In genomic region chr2:231038483-231039293, GRCh38 we compare ENCODE assay signal across 12 cellular contexts. TPM values are rescaled to one million over a fixed set of nuclear protein-coding genes. Genes with fewer than 3 reads are reported as not detected.
DNase-seq lines count a peak whose midpoint lies in the region; ATAC-seq and TF ChIP-seq lines count a peak whose summit lies in the region.
"Had no signal": no experiment of that assay in that cellular context is flagged by ENCODE, and none has a peak within 500 bp of the region (broad histone marks: within the 10 kb centered on the region; RNA-seq: fewer than 3 reads in every experiment).

No MANE protein-coding gene starts in this region.

- H3K4me3 Mint-ChIP-seq in activated CD4-positive, alpha-beta T cell treated with anti-CD3 and anti-CD28 coated beads, Interleukin-2, amount 10 ng/mL, durations not matched to agents 7 days and 5 days: peak overlapping the region; percentile 25
- peak overlapping the region; percentile 66 for H3K4me3 Mint-ChIP-seq in activated naive CD8-positive, alpha-beta T cell treated with anti-CD3 and anti-CD28 coated beads, Interleukin-2, amount 10 ng/mL, durations not matched to agents 7 days and 5 days
- H3K4me3 Mint-ChIP-seq in stimulated activated naive CD8-positive, alpha-beta T cell treated with anti-CD3 and anti-CD28 coated beads, Interleukin-15, amount 100 ng/mL, for 72 hours: peak overlapping the region; percentile 37 to 73

- POLR2A ChIA-PET in activated CD4-positive, alpha-beta T cell treated with anti-CD3 and anti-CD28 coated beads, Interleukin-2, amount 10 ng/mL, durations not matched to agents 7 days and 5 days (lab: Charles Lee): no interaction called here
- POLR2A ChIA-PET in activated naive CD8-positive, alpha-beta T cell treated with anti-CD3 and anti-CD28 coated beads, Interleukin-2, amount 10 ng/mL, durations not matched to agents 7 days and 5 days (lab: Charles Lee): no interaction called here

- peak overlapping the region; percentile 62 to 91 (median 84) for H3K4me3 ChIP-seq in right lobe of liver
- H3K4me3 ChIP-seq: K562, SK-N-MC had no signal

- WGBS in right lobe of liver (ENCODE audit: insufficient coverage, low coverage, low lambda C conversion rate, missing lambda C conversion rate): 13% methylated on average over 14 of the region's 21 CpGs

- no peaks in the 10 kb centered on the region for H3K9me3 Mint-ChIP-seq in activated CD4-positive, alpha-beta T cell treated with anti-CD3 and anti-CD28 coated beads, Interleukin-2, amount 10 ng/mL, durations not matched to agents 7 days and 5 days
- no peaks in the 10 kb centered on the region for H3K9me3 Mint-ChIP-seq in activated naive CD8-positive, alpha-beta T cell treated with anti-CD3 and anti-CD28 coated beads, Interleukin-2, amount 10 ng/mL, durations not matched to agents 7 days and 5 days
- H3K9me3 Mint-ChIP-seq in stimulated activated naive CD8-positive, alpha-beta T cell treated with anti-CD3 and anti-CD28 coated beads, Interleukin-15, amount 100 ng/mL, for 72 hours: no peaks in the 10 kb centered on the region

- H3K36me3 ChIP-seq in right lobe of liver: peaks cover 0 to 27% (median 5%) of the 10 kb centered on the region in 4 donors
- H3K36me3 ChIP-seq: heart right ventricle had no signal

- no peaks in the 10 kb centered on the region for H3K9me3 ChIP-seq in right lobe of liver
- H3K9me3 ChIP-seq: heart right ventricle had no signal

- no peak for TF ChIP-seq CTCF in right lobe of liver (IDR thresholded peaks at IDR 0.05)

- TF ChIP-seq POLR2A in right lobe of liver (IDR thresholded peaks at IDR 0.05): peak; percentile 58

- H3K36me3 Mint-ChIP-seq in activated CD4-positive, alpha-beta T cell treated with anti-CD3 and anti-CD28 coated beads, Interleukin-2, amount 10 ng/mL, durations not matched to agents 7 days and 5 days (ENCODE audit: low read depth): no peaks in the 10 kb centered on the region
- no peaks in the 10 kb centered on the region for H3K36me3 Mint-ChIP-seq in activated naive CD8-positive, alpha-beta T cell treated with anti-CD3 and anti-CD28 coated beads, Interleukin-2, amount 10 ng/mL, durations not matched to agents 7 days and 5 days

- peaks cover 76% of the 10 kb centered on the region for H3K27me3 Mint-ChIP-seq in activated CD4-positive, alpha-beta T cell treated with anti-CD3 and anti-CD28 coated beads, Interleukin-2, amount 10 ng/mL, durations not matched to agents 7 days and 5 days
- H3K27me3 Mint-ChIP-seq in activated naive CD8-positive, alpha-beta T cell treated with anti-CD3 and anti-CD28 coated beads, Interleukin-2, amount 10 ng/mL, durations not matched to agents 7 days and 5 days: peaks cover 68% of the 10 kb centered on the region
- peaks cover 82% of the 10 kb centered on the region for H3K27me3 Mint-ChIP-seq in stimulated activated naive CD8-positive, alpha-beta T cell treated with anti-CD3 and anti-CD28 coated beads, Interleukin-15, amount 100 ng/mL, for 72 hours

- no peak for DNase-seq in activated CD4-positive, alpha-beta T cell treated with anti-CD3 and anti-CD28 coated beads, Interleukin-2, amount 10 ng/mL, durations not matched to agents 7 days and 5 days
- DNase-seq in activated CD4-positive, alpha-beta T cell treated with anti-CD3 and anti-CD28 coated beads for 48 hours: no peak
- DNase-seq in activated naive CD8-positive, alpha-beta T cell treated with anti-CD3 and anti-CD28 coated beads, Interleukin-2, amount 10 ng/mL, durations not matched to agents 7 days and 5 days: no peak
- DNase-seq in right lobe of liver (peak in 1 of 3 donors; percentile 76), hepatic stellate cell (ENCODE audit: low spot score) (no peak)
- no peak for DNase-seq in stimulated activated naive CD8-positive, alpha-beta T cell treated with anti-CD3 and anti-CD28 coated beads, Interleukin-15, amount 100 ng/mL, for 72 hours
- no peak for DNase-seq in stimulated activated CD4-positive, alpha-beta T cell treated with anti-CD3 and anti-CD28 coated beads, Interleukin-2, amount 100 ng/mL, for 24 hours
- DNase-seq: heart right ventricle, NCI-H2227 treated with DMSO at 0.1 percent for 48 hours had no signal

- peak overlapping the region; percentile 59 to 89 (median 77) for H3K27ac ChIP-seq in right lobe of liver
- H3K27ac ChIP-seq: heart right ventricle, SK-N-MC had no signal

- no peaks in the 10 kb centered on the region for H3K27me3 ChIP-seq in right lobe of liver

- peaks cover 0 to 62% (median 17%) of the 10 kb centered on the region in 4 donors for H3K4me1 ChIP-seq in right lobe of liver

- ATAC-seq in activated naive CD8-positive, alpha-beta T cell treated with anti-CD3 and anti-CD28 coated beads, Interleukin-2, amount 10 ng/mL, durations not matched to agents 7 days and 5 days (ENCODE audit: low read depth): no peak
- ATAC-seq in right lobe of liver (peak; percentile 8 to 48 (median 30)), GM18870 (IDR thresholded peaks at IDR 0.05; ENCODE audit: unreplicated experiment) (no peak)
- ATAC-seq in stimulated activated naive CD8-positive, alpha-beta T cell treated with anti-CD3 and anti-CD28 coated beads, Interleukin-15, amount 100 ng/mL, for 72 hours: no peak

- H3K27ac Mint-ChIP-seq in activated CD4-positive, alpha-beta T cell treated with anti-CD3 and anti-CD28 coated beads, Interleukin-2, amount 10 ng/mL, durations not matched to agents 7 days and 5 days: no peak overlapping the region
- H3K27ac Mint-ChIP-seq in activated naive CD8-positive, alpha-beta T cell treated with anti-CD3 and anti-CD28 coated beads, Interleukin-2, amount 10 ng/mL, durations not matched to agents 7 days and 5 days: no peak overlapping the region
- no peak overlapping the region for H3K27ac Mint-ChIP-seq in stimulated activated naive CD8-positive, alpha-beta T cell treated with anti-CD3 and anti-CD28 coated beads, Interleukin-15, amount 100 ng/mL, for 72 hours

- H3K4me1 Mint-ChIP-seq in activated CD4-positive, alpha-beta T cell treated with anti-CD3 and anti-CD28 coated beads, Interleukin-2, amount 10 ng/mL, durations not matched to agents 7 days and 5 days: peaks cover 2% of the 10 kb centered on the region
- H3K4me1 Mint-ChIP-seq in activated naive CD8-positive, alpha-beta T cell treated with anti-CD3 and anti-CD28 coated beads, Interleukin-2, amount 10 ng/mL, durations not matched to agents 7 days and 5 days: no peaks in the 10 kb centered on the region
- H3K4me1 Mint-ChIP-seq in stimulated activated naive CD8-positive, alpha-beta T cell treated with anti-CD3 and anti-CD28 coated beads, Interleukin-15, amount 100 ng/mL, for 72 hours: peaks cover 9% of the 10 kb centered on the region

- intact Hi-C loops in right lobe of liver (cut with DNase I): no loop called here

- CTCF ChIA-PET in activated CD4-positive, alpha-beta T cell treated with anti-CD3 and anti-CD28 coated beads, Interleukin-2, amount 10 ng/mL, durations not matched to agents 7 days and 5 days (lab: Charles Lee): interaction anchor here (0.9 to 2.4 kb wide), 2 partner anchors 11 to 14 kb away, joined by 3 to 7 read pairs; no protein-coding TSS in a partner anchor

RNA-seq across cellular contexts. Expression of gene C2orf72, which starts 1.4 kb away (rescaled TPM):
- total RNA-seq in activated CD4-positive, alpha-beta T cell treated with anti-CD3 and anti-CD28 coated beads, Interleukin-2, amount 10 ng/mL, durations not matched to agents 7 days and 5 days: under 1 TPM in 1 of 2 experiments, not detected in 1; 0.15 TPM
- under 1 TPM; 0.47 to 0.48 TPM for total RNA-seq in activated naive CD8-positive, alpha-beta T cell treated with anti-CD3 and anti-CD28 coated beads, Interleukin-2, amount 10 ng/mL, durations not matched to agents 7 days and 5 days
- total RNA-seq in right lobe of liver: 100 to 1,000 TPM in 2 of 6 experiments, 10 to 100 TPM in 4; 76.0 to 167 (median 85.9) TPM

RNA-seq across cellular contexts. Expression of gene PSMD1, which starts 18.0 kb away (rescaled TPM):
- 100 to 1,000 TPM in 1 of 2 experiments, 10 to 100 TPM in 1; 80.5 to 101 TPM for total RNA-seq in activated CD4-positive, alpha-beta T cell treated with anti-CD3 and anti-CD28 coated beads, Interleukin-2, amount 10 ng/mL, durations not matched to agents 7 days and 5 days
- 10 to 100 TPM; 64.0 to 65.4 TPM for total RNA-seq in activated naive CD8-positive, alpha-beta T cell treated with anti-CD3 and anti-CD28 coated beads, Interleukin-2, amount 10 ng/mL, durations not matched to agents 7 days and 5 days
- 10 to 100 TPM; 46.4 to 62.3 (median 55.5) TPM for total RNA-seq in right lobe of liver

RNA-seq across cellular contexts. Expression of gene SPATA3, which starts 42.8 kb away (rescaled TPM):
- under 1 TPM in 1 of 2 experiments, not detected in 1; 0.71 TPM for total RNA-seq in activated CD4-positive, alpha-beta T cell treated with anti-CD3 and anti-CD28 coated beads, Interleukin-2, amount 10 ng/mL, durations not matched to agents 7 days and 5 days
- total RNA-seq in activated naive CD8-positive, alpha-beta T cell treated with anti-CD3 and anti-CD28 coated beads, Interleukin-2, amount 10 ng/mL, durations not matched to agents 7 days and 5 days: not detected
- total RNA-seq in right lobe of liver: not detected
- total RNA-seq: heart right ventricle, K562 had no signal

Comparison
In these comparisons a context has a peak if more than half of its experiments do, and no peak if none do; other contexts are left out.
1. ATAC-seq: peak in right lobe of liver (4 of 4); none in activated naive CD8-positive, alpha-beta T cell treated with anti-CD3 and anti-CD28 coated beads, Interleukin-2, amount 10 ng/mL, durations not matched to agents 7 days and 5 days (single experiment), stimulated activated naive CD8-positive, alpha-beta T cell treated with anti-CD3 and anti-CD28 coated beads, Interleukin-15, amount 100 ng/mL, for 72 hours (single experiment) and GM18870 (single experiment).
2. RNA of gene C2orf72, which starts 1.4 kb away (total RNA-seq): 76.0 to 167 TPM in right lobe of liver; 0.47 to 0.48 TPM in activated naive CD8-positive, alpha-beta T cell treated with anti-CD3 and anti-CD28 coated beads, Interleukin-2, amount 10 ng/mL, durations not matched to agents 7 days and 5 days and 0.15 TPM in activated CD4-positive, alpha-beta T cell treated with anti-CD3 and anti-CD28 coated beads, Interleukin-2, amount 10 ng/mL, durations not matched to agents 7 days and 5 days; every median in the first group is over 10 times any median in the second.
3. Peak in every context shown above with its lines, with median percentiles within 50 percentile points of each other: H3K4me3 Mint-ChIP-seq.